In the genomic region with DNA sequence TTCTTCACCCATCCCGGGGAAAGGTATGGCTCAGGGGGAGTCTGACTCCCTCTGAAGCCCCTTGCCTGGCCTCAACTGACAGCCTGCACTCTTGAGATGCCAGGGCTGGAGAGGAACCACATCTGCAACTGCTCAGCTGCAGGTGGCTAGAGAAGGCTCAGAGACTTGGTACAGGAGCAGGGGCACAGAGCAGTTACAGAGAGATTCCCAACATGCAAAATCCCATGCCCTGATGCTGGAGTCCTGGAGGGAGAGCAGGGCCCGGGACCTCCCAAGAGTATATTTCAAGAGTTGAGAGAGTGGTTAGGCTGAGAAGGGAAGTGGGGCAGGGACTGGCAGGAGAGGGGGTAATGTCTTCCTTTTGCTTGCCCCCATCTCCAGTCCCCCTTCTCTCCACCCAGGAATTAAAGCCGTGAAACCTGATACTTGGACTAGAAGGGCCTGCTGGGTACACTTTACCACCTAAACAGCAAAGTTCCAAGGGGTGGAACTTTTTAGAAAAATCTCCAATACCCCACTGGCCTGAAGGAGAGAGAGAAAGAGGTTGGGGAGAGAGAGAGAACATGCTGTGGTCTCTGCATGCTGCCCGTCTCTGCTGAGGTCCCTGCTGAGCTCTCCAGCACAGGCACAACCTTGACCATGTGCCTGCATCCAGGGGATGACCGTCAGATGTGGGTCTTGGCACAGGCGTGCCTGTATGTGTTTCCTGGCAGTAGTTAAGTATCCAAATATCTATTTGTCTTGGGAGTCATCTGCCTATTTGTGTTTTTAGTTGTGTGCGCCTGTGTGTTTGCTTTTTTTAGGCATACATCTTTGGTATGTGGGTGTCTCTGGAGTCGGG, we compare ENCODE assay signal across 26 cellular contexts. TPM values are rescaled to one million over a fixed set of nuclear protein-coding genes. Genes with fewer than 3 reads are reported as not detected.
DNase-seq lines count a peak whose midpoint lies in the region; ATAC-seq and TF ChIP-seq lines count a peak whose summit lies in the region.
"Had no signal": no experiment of that assay in that cellular context is flagged by ENCODE, and none has a peak within 500 bp of the region (broad histone marks: within the 10 kb centered on the region; RNA-seq: fewer than 3 reads in every experiment).

No MANE protein-coding gene starts in this region.

- H3K36me3 Mint-ChIP-seq in neural crest cell (ENCODE audit: low read depth), result no peaks in the 10 kb centered on the region

- H3K27ac ChIP-seq in coronary artery, result no peak overlapping the region
- H3K27ac ChIP-seq: brain microvascular endothelial cell, lower lobe of right lung, neutrophil had no signal

- peaks cover 76% of the 10 kb centered on the region for H3K27me3 Mint-ChIP-seq in neural crest cell (ENCODE audit: low read depth)

- H3K9me3 Mint-ChIP-seq in neural crest cell, result no peaks in the 10 kb centered on the region
- H3K9me3 Mint-ChIP-seq: activated T-cell treated with anti-CD3 and anti-CD28 coated beads, Interleukin-2, amount 50 U/mL, for 24 hours; stimulated activated naive CD8-positive, alpha-beta T cell treated with anti-CD3 and anti-CD28 coated beads, Interleukin-15, Interleukin-2, amounts not matched to agents 100 ng/mL and 50 ng/mL, for 24 hours had no signal

- TF ChIP-seq CTCF in coronary artery (IDR thresholded peaks at IDR 0.05), result no peak
- no peak for TF ChIP-seq CTCF in neural crest cell (conservative IDR thresholded peaks at IDR 0.05)

- H3K4me1 Mint-ChIP-seq in neural crest cell, result peaks cover 26% of the 10 kb centered on the region

- DNase-seq in activated effector memory CD4-positive, alpha-beta T cell treated with anti-CD3 and anti-CD28 coated beads, Interleukin-2, amount 50 U/mL, for 16 hours, result peak; percentile 17
- DNase-seq in activated effector memory CD4-positive, alpha-beta T cell treated with Interleukin-2 at 50 U/mL for 16 hours, result no peak
- DNase-seq in coronary artery (ENCODE audit: low spot score) (peak; percentile 66), neural crest cell (ENCODE audit: low read depth, low spot score) (no peak), kidney glomerular epithelial cell (lab: John Stamatoyannopoulos, UW) (no peak), amygdala (lab: John Stamatoyannopoulos, UW) (no peak)
- DNase-seq: activated CD4-positive, alpha-beta T cell treated with anti-CD3 and anti-CD28 coated beads for 4 hours; activated CD8-positive, alpha-beta memory T cell treated with anti-CD3 and anti-CD28 coated beads for 24 hours; activated naive CD4-positive, alpha-beta T cell treated with Interleukin-2 at 50 U/mL for 16 hours; activated T-cell treated with anti-CD3 and anti-CD28 coated beads, Interleukin-2, amount 50 U/mL, for 24 hours; brain microvascular endothelial cell; DMS153; effector CD4-positive, alpha-beta T cell; erythroblast; kidney; lower lobe of right lung; NCI-H2029; NCI-H226; NCI-H82; OCI-M1; SK-N-SH; T-helper 17 cell had no signal

- ATAC-seq in GM18502 (IDR thresholded peaks at IDR 0.05; ENCODE audit: poor library complexity, unreplicated experiment) (no peak), HG03139 (IDR thresholded peaks at IDR 0.05; ENCODE audit: unreplicated experiment) (no peak)
- ATAC-seq: lower lobe of right lung, T-helper 17 cell had no signal

- peak overlapping the region; percentile 57 for H3K4me3 Mint-ChIP-seq in neural crest cell
- H3K4me3 Mint-ChIP-seq: activated T-cell treated with anti-CD3 and anti-CD28 coated beads, Interleukin-2, amount 50 U/mL, for 24 hours; stimulated activated naive CD8-positive, alpha-beta T cell treated with anti-CD3 and anti-CD28 coated beads, Interleukin-15, Interleukin-2, amounts not matched to agents 100 ng/mL and 50 ng/mL, for 24 hours; T-helper 17 cell had no signal

- H3K27ac Mint-ChIP-seq in neural crest cell (ENCODE audit: unreplicated experiment), result no peak overlapping the region
- H3K27ac Mint-ChIP-seq: activated T-cell treated with anti-CD3 and anti-CD28 coated beads, Interleukin-2, amount 50 U/mL, for 24 hours; stimulated activated naive CD8-positive, alpha-beta T cell treated with anti-CD3 and anti-CD28 coated beads, Interleukin-15, Interleukin-2, amounts not matched to agents 100 ng/mL and 50 ng/mL, for 24 hours; T-helper 17 cell had no signal

- no peak overlapping the region for H3K4me3 ChIP-seq in coronary artery
- H3K4me3 ChIP-seq: lower lobe of right lung had no signal

RNA-seq across cellular contexts. Expression of a gene that starts 2.1 kb away (rescaled TPM):
- total RNA-seq in neural crest cell, result 1.3 TPM in 2 replicates
- total RNA-seq: T-helper 17 cell had no signal

Comparison
In these comparisons a context has a peak if more than half of its experiments do, and no peak if none do; other contexts are left out.
1. DNase-seq: peak in activated effector memory CD4-positive, alpha-beta T cell treated with anti-CD3 and anti-CD28 coated beads, Interleukin-2, amount 50 U/mL, for 16 hours (single experiment) and coronary artery (single experiment); none in activated effector memory CD4-positive, alpha-beta T cell treated with Interleukin-2 at 50 U/mL for 16 hours (single experiment), neural crest cell (single experiment), kidney glomerular epithelial cell (single experiment) and amygdala (0 of 56).